Comparison of ENCODE assay signal across 8 cellular contexts in the genomic region with DNA sequence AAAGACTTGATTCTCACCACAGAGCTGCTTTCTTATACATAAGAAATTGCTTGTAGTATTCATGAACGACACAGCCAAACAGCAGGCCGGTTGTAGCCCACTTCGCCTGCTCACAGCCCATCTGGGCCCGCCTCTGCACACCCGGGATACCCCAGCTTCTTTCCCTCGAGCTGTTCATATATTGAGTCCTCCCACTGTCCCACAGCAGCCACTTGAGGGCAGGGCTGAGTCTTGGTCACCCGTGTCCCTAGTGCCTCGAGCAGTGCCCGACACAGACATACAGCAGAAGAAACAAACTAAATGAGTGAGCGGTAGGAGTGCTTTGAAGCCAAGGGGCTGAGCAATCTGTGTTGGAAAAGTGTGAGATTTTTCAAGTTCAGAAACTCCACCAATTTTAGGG.
DNase-seq lines count a peak whose midpoint lies in the region; ATAC-seq and TF ChIP-seq lines count a peak whose summit lies in the region.
"Had no signal": no experiment of that assay in that cellular context is flagged by ENCODE, and none has a peak within 500 bp of the region (broad histone marks: within the 10 kb centered on the region; RNA-seq: fewer than 3 reads in every experiment).

No MANE protein-coding gene starts in this region.

- TF ChIP-seq CTCF in H9 (conservative IDR thresholded peaks at IDR 0.05) (peak; percentile 40; the same call in 2 of the 3 replicates), heart right ventricle (IDR thresholded peaks at IDR 0.05) (peak in 8 of 9 donors; percentile 10 to 58 (median 42)), progenitor cell of endocrine pancreas (IDR thresholded peaks at IDR 0.05; ENCODE audit: unreplicated experiment) (no peak)

- H3K79me2 ChIP-seq in H9 (ENCODE audit: insufficient read depth, low read length), result no peaks in the 10 kb centered on the region

- intact Hi-C loops in heart right ventricle (cut with DNase I), result loop anchor here in 1 of 10 donors (5.0 kb wide), 1 partner anchor 111 kb away; no protein-coding TSS in a partner anchor

- H3K14ac ChIP-seq in H9 (ENCODE audit: insufficient read depth, low read length), result no peak overlapping the region; the same call in 1 of the 2 replicates

- no peak overlapping the region for H3K18ac ChIP-seq in H9 (ENCODE audit: insufficient read length, low read depth, low read length)

- no peak overlapping the region for H2BK120ac ChIP-seq in H9 (ENCODE audit: low read depth, low read length, poor library complexity, severe bottlenecking)

- H2AFZ ChIP-seq in H9 (ENCODE audit: low read length), result no peak overlapping the region

- H3K23me2 ChIP-seq in H9 (ENCODE audit: insufficient read length, low read depth, low read length, poor library complexity, severe bottlenecking), result no peaks in the 10 kb centered on the region

- H3K9ac ChIP-seq in H9 (ENCODE audit: extremely low read depth, insufficient read length, low read length) (no peak overlapping the region), skeletal muscle tissue (ENCODE audit: low read depth in 1 of 3, low read length in 3 of 3) (peak overlapping the region; percentile 1 to 33 (median 19))

- no peak overlapping the region for H2BK5ac ChIP-seq in H9 (ENCODE audit: insufficient read length, low read length)

- no peak overlapping the region for H3K56ac ChIP-seq in H9 (ENCODE audit: insufficient read length, low read depth, low read length)

- no peak overlapping the region for H2BK15ac ChIP-seq in H9 (ENCODE audit: low read depth, low read length)

- no peak overlapping the region for H2BK12ac ChIP-seq in H9 (ENCODE audit: insufficient read length, low read depth, low read length)

- H3K4ac ChIP-seq in H9 (ENCODE audit: low read depth, low read length), result no peak overlapping the region

- H4K8ac ChIP-seq in H9 (replicated peaks; ENCODE audit: insufficient read length, low read depth, low read length), result no peak overlapping the region

- no peaks in the 10 kb centered on the region for H3K27me3 ChIP-seq in H9 (ENCODE audit: insufficient read depth, low read length)
- no peaks in the 10 kb centered on the region for H3K27me3 ChIP-seq in heart right ventricle
- H3K27me3 ChIP-seq in skeletal muscle tissue (ENCODE audit: control insufficient read depth in 3 of 3, insufficient read depth in 3 of 3, low read length in 3 of 3), result no peaks in the 10 kb centered on the region

- no peak overlapping the region for H4K5ac ChIP-seq in H9 (ENCODE audit: insufficient read length, low read depth, low read length)

- H3K4me1 Mint-ChIP-seq in H9, result peaks cover 7 to 12% of the 10 kb centered on the region in 2 experiments
- H3K4me1 Mint-ChIP-seq in progenitor cell of endocrine pancreas (ENCODE audit: low read depth), result no peaks in the 10 kb centered on the region

- no peak overlapping the region for H3K4me3 Mint-ChIP-seq in H9
- no peak overlapping the region for H3K4me3 Mint-ChIP-seq in progenitor cell of endocrine pancreas (ENCODE audit: low read depth)

- WGBS in H9 (ENCODE audit: extremely low coverage, insufficient read length, low lambda C conversion rate), result no CpG with 5 or more reads among the region's 10 CpGs
- 59 to 66% methylated on average over 10 of the region's 10 CpGs for WGBS in heart right ventricle, 2 donors

- H3K27ac ChIP-seq in H9 (ENCODE audit: insufficient read length, low read depth, low read length), result no peak overlapping the region
- peak overlapping the region in 8 of 10 donors; percentile 1 to 67 (median 63) for H3K27ac ChIP-seq in heart right ventricle
- H3K27ac ChIP-seq in skeletal muscle tissue (ENCODE audit: low read depth, low read length), result no peak overlapping the region

- H3K9me3 Mint-ChIP-seq in H9 (no peaks in the 10 kb centered on the region), progenitor cell of endocrine pancreas (ENCODE audit: low read depth) (no peaks in the 10 kb centered on the region)

- DNase-seq in H9 (no peak), heart right ventricle (peak in 1 of 2 donors; percentile 40), NCI-H2107 (lab: John Stamatoyannopoulos, UW) (no peak), progenitor cell of endocrine pancreas (ENCODE audit: low spot score, unreplicated experiment) (no peak)
- no peak for DNase-seq in effector CD8-positive, alpha-beta T cell (lab: John Stamatoyannopoulos, UW)
- DNase-seq: NCI-H524 treated with DMSO at 0.1 percent for 48 hours had no signal

- H3K9me3 ChIP-seq in H9 (ENCODE audit: control insufficient read depth, low read depth, low read length), result no peaks in the 10 kb centered on the region
- no peaks in the 10 kb centered on the region for H3K9me3 ChIP-seq in heart right ventricle
- H3K9me3 ChIP-seq in skeletal muscle tissue (ENCODE audit: control insufficient read depth in 3 of 3, low read length in 3 of 3), result no peaks in the 10 kb centered on the region

- no peaks in the 10 kb centered on the region for H4K20me1 ChIP-seq in H9 (ENCODE audit: control insufficient read depth, insufficient read depth, insufficient read length)

- H3K79me1 ChIP-seq in H9 (ENCODE audit: insufficient read depth, low read depth, low read length, poor library complexity, severe bottlenecking), result no peaks in the 10 kb centered on the region

- H3K27ac Mint-ChIP-seq in H9 (peak overlapping the region in 1 of 3 experiments; percentile 35; a peak in 1 of 7 replicates), progenitor cell of endocrine pancreas (no peak overlapping the region)

- H3K4me3 ChIP-seq in heart right ventricle (no peak overlapping the region), skeletal muscle tissue (ENCODE audit: low read length in 3 of 3) (no peak overlapping the region)

- H3K4me1 ChIP-seq in H9 (ENCODE audit: insufficient read depth, low read length) (no peaks in the 10 kb centered on the region), heart right ventricle (peaks cover 5 to 19% (median 14%) of the 10 kb centered on the region in 9 donors), skeletal muscle tissue (ENCODE audit: control insufficient read depth in 3 of 3, insufficient read depth in 3 of 3, low read length in 3 of 3) (peaks cover 12 to 14% (median 13%) of the 10 kb centered on the region in 3 donors)

- no peaks in the 10 kb centered on the region; a peak in 2 of 7 replicates for H3K36me3 Mint-ChIP-seq in H9 (ENCODE audit: insufficient read depth in 1 of 3, low read depth in 3 of 3)
- H3K36me3 Mint-ChIP-seq in progenitor cell of endocrine pancreas (ENCODE audit: insufficient read depth), result no peaks in the 10 kb centered on the region

- H4K91ac ChIP-seq in H9 (ENCODE audit: insufficient read length, low read depth, low read length), result no peak overlapping the region

- no peaks in the 10 kb centered on the region for H3K27me3 Mint-ChIP-seq in H9 (ENCODE audit: low read depth)
- H3K27me3 Mint-ChIP-seq in progenitor cell of endocrine pancreas, result peaks cover 9% of the 10 kb centered on the region

- no peaks in the 10 kb centered on the region for H3K36me3 ChIP-seq in heart right ventricle
- H3K36me3 ChIP-seq in skeletal muscle tissue (ENCODE audit: control insufficient read depth in 3 of 3, insufficient read depth in 3 of 3, low read length in 3 of 3), result no peaks in the 10 kb centered on the region

- H3T11ph ChIP-seq in H9 (ENCODE audit: low read length), result no peak overlapping the region

- no peak overlapping the region for H2BK20ac ChIP-seq in H9 (ENCODE audit: low read depth, low read length, poor library complexity, severe bottlenecking)

- no peak overlapping the region for H3K4me2 ChIP-seq in H9 (ENCODE audit: insufficient read depth, insufficient read length, low read length)

- H3K23ac ChIP-seq in H9 (ENCODE audit: insufficient read length, low read depth, low read length), result no peak overlapping the region

- H2AK5ac ChIP-seq in H9 (ENCODE audit: insufficient read length, low read length), result no peak overlapping the region

- ATAC-seq in SK-N-SH treated with all-trans-retinoic acid at 6 μM for 48 hours (peak; percentile 66), heart right ventricle (peak in 7 of 8 donors; percentile 54 to 80 (median 64))

TF ChIP-seq in SK-N-SH treated with all-trans-retinoic acid at 6 μM for 48 hours, 23 proteins besides CTCF, POLR2A, EP300 and RAD21 (continues in another document):
- TF ChIP-seq POU6F1 (CRISPR knock-in tag; IDR thresholded peaks at IDR 0.05; ENCODE audit: borderline replicate concordance, low read depth) (no peak), SNAI2 (CRISPR knock-in tag; IDR thresholded peaks at IDR 0.05) (no peak), ESRRG (CRISPR knock-in tag; IDR thresholded peaks at IDR 0.05) (no peak), PATZ1 (CRISPR knock-in tag; IDR thresholded peaks at IDR 0.05; ENCODE audit: borderline replicate concordance) (no peak), ZFP30 (CRISPR knock-in tag; IDR thresholded peaks at IDR 0.05) (no peak), ARNTL (CRISPR knock-in tag; IDR thresholded peaks at IDR 0.05; ENCODE audit: borderline replicate concordance, low read depth) (no peak), ZFP3 (CRISPR knock-in tag; IDR thresholded peaks at IDR 0.05) (no peak), PPARA (CRISPR knock-in tag; IDR thresholded peaks at IDR 0.05; ENCODE audit: borderline replicate concordance) (no peak)

Comparison
In these comparisons a context has a peak if more than half of its experiments do, and no peak if none do; other contexts are left out.
1. H3K27ac ChIP-seq: peak in heart right ventricle (8 of 10); none in H9 (single experiment) and skeletal muscle tissue (single experiment).